1 cellular context compared by ENCODE assay signal in the genomic region with DNA sequence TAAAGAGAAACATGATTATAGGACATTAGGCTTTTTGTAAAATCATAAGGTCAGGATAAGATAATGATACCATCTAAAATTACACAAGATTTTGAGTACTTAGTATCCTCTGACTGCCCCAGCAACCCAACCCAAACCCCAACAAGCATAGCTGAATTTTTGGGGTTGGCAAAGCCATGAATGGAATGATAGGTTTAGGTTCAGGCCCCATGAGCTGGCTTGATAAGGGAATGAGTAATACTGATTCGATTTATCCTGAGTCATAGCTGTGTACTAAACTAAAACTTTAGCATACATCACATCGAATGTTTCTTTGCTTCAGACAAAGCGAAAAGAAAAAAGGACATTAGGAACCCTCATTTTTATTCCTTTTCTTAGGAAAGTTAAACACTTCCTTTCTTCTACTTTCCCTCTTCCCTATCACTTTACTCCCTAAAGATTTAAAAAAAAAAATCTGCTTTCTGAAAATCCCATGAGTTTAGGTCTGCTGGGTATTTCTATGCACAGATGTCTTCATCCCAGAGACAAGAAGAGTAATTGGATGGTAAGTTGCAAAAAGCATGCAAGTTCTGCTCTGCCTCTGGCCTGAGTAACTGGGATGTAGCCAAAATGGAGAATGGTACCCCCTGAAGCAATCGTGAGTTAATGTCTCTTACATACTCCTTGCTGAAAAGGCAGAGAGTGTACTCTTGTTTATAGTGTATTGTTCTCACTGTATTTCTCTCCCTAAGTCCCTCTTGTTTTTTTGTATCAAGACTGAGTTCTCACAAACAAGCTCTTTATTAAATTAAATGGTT.
TF ChIP-seq lines count a peak whose summit lies in the region.

No MANE protein-coding gene starts in this region.

TF ChIP-seq in endothelial cell of umbilical vein, 7 proteins besides CTCF, POLR2A, EP300 and RAD21 (continued from another document):
- no peak for TF ChIP-seq MYC (IDR thresholded peaks at IDR 0.05; ENCODE audit: low read depth, low read length)
- TF ChIP-seq JUN (IDR thresholded peaks at IDR 0.05; ENCODE audit: borderline replicate concordance, insufficient read depth, insufficient read length, low read depth) = peak; percentile 18
- TF ChIP-seq EZH2 (IDR thresholded peaks at IDR 0.05; ENCODE audit: borderline replicate concordance, low read depth, low read length, severe bottlenecking) = no peak
